Comparison of ENCODE assay signal across 19 cellular contexts in genomic region chr2:181370126-181370525, GRCh38.
DNase-seq lines count a peak whose midpoint lies in the region; ATAC-seq and TF ChIP-seq lines count a peak whose summit lies in the region.
"Had no signal": no experiment of that assay in that cellular context is flagged by ENCODE, and none has a peak within 500 bp of the region (broad histone marks: within the 10 kb centered on the region; RNA-seq: fewer than 3 reads in every experiment).

No MANE protein-coding gene starts in this region.

- no peaks in the 10 kb centered on the region for H3K4me1 ChIP-seq in GM23338 (ENCODE audit: insufficient read depth)
- H3K4me1 ChIP-seq: BE2C, Caco-2 had no signal

- H3K4me3 Mint-ChIP-seq in GM23338 (no peak overlapping the region), neural crest cell (no peak overlapping the region)
- H3K4me3 Mint-ChIP-seq: CD14-positive monocyte; CD4-positive, alpha-beta memory T cell; CD4-positive, CD25-positive, alpha-beta regulatory T cell had no signal

- TF ChIP-seq CTCF in GM23338 (conservative IDR thresholded peaks at IDR 0.05; ENCODE audit: low read depth in 2 of 2) = no peak
- no peak for TF ChIP-seq CTCF in neural crest cell (conservative IDR thresholded peaks at IDR 0.05)

- no peaks in the 10 kb centered on the region for H3K27me3 ChIP-seq in GM23338 (ENCODE audit: insufficient read depth)
- H3K27me3 ChIP-seq: BE2C, BLaER1 had no signal

- H3K79me2 ChIP-seq in GM23338 (replicated peaks; ENCODE audit: insufficient read depth) = no peaks in the 10 kb centered on the region

- H3K27ac ChIP-seq in GM23338 (ENCODE audit: low read depth) = no peak overlapping the region
- H3K27ac ChIP-seq: BLaER1 had no signal

- ATAC-seq in GM23338 = no peak
- no peak for ATAC-seq in HG03135 (IDR thresholded peaks at IDR 0.05; ENCODE audit: unreplicated experiment)

- DNase-seq in GM23338 (ENCODE audit: low spot score) (no peak), foreskin melanocyte (peak; percentile 63), neural crest cell (ENCODE audit: low read depth, low spot score) (no peak), NCI-H526 treated with DMSO at 0.1 percent for 48 hours (lab: John Stamatoyannopoulos, UW) (no peak), MV-4-11 (lab: John Stamatoyannopoulos, UW) (no peak)
- DNase-seq: 8988T; ACHN; BE2C; C1 segment of cervical spinal cord; Caco-2; Calu3; CD4-positive, alpha-beta memory T cell; CD4-positive, CD25-positive, alpha-beta regulatory T cell; CD8-positive, alpha-beta memory T cell; DMS79 treated with DMSO at 0.1 percent for 48 hours; GF-D8 had no signal

- H3K4me1 Mint-ChIP-seq in GM23338 = no peaks in the 10 kb centered on the region
- peaks cover 67% of the 10 kb centered on the region for H3K4me1 Mint-ChIP-seq in neural crest cell

- H3K4me2 ChIP-seq in GM23338 = no peak overlapping the region
- H3K4me2 ChIP-seq: BLaER1 had no signal

- no peaks in the 10 kb centered on the region for H3K36me3 Mint-ChIP-seq in GM23338 (ENCODE audit: low read depth)
- H3K36me3 Mint-ChIP-seq in neural crest cell (ENCODE audit: low read depth) = no peaks in the 10 kb centered on the region
- H3K36me3 Mint-ChIP-seq: CD14-positive monocyte; CD4-positive, CD25-positive, alpha-beta regulatory T cell had no signal

- no peaks in the 10 kb centered on the region for H3K9me3 Mint-ChIP-seq in GM23338
- H3K9me3 Mint-ChIP-seq in neural crest cell = peaks cover 2% of the 10 kb centered on the region
- H3K9me3 Mint-ChIP-seq: CD14-positive monocyte; CD4-positive, alpha-beta memory T cell; CD8-positive, alpha-beta memory T cell had no signal

- no peaks in the 10 kb centered on the region for H3F3A ChIP-seq in GM23338 (replicated peaks; ENCODE audit: low read depth)

- peak overlapping the region; percentile 32; the same call in 1 of the 2 replicates for H2AFZ ChIP-seq in GM23338

- H3K9me2 ChIP-seq in GM23338 (ENCODE audit: insufficient read depth) = no peaks in the 10 kb centered on the region

- no peak overlapping the region for H3K4me3 ChIP-seq in GM23338
- H3K4me3 ChIP-seq: BLaER1 had no signal

- H4K20me1 ChIP-seq in GM23338 (replicated peaks; ENCODE audit: insufficient read depth) = no peaks in the 10 kb centered on the region
- H4K20me1 ChIP-seq: BLaER1 had no signal

- H3K27me3 Mint-ChIP-seq in GM23338 (ENCODE audit: insufficient read depth, low read depth, poor library complexity) = no peaks in the 10 kb centered on the region
- no peaks in the 10 kb centered on the region for H3K27me3 Mint-ChIP-seq in neural crest cell (ENCODE audit: low read depth)
- H3K27me3 Mint-ChIP-seq: CD4-positive, alpha-beta memory T cell; CD4-positive, CD25-positive, alpha-beta regulatory T cell; CD8-positive, alpha-beta memory T cell had no signal

- H3K27ac Mint-ChIP-seq in GM23338 (no peak overlapping the region), neural crest cell (ENCODE audit: unreplicated experiment) (peak overlapping the region; percentile 79)
- H3K27ac Mint-ChIP-seq: CD14-positive monocyte; CD4-positive, CD25-positive, alpha-beta regulatory T cell had no signal

- no peaks in the 10 kb centered on the region for H3K36me3 ChIP-seq in GM23338 (ENCODE audit: insufficient read depth)
- H3K36me3 ChIP-seq: BE2C, BLaER1 had no signal

TF ChIP-seq in GM23338, 12 proteins besides CTCF, POLR2A, EP300 and RAD21:
- TF ChIP-seq CREB1 (CRISPR knock-in tag; IDR thresholded peaks at IDR 0.05; ENCODE audit: low read depth) (no peak), STAT1 (IDR thresholded peaks at IDR 0.05; ENCODE audit: unreplicated experiment) (no peak), ZNF331 (CRISPR knock-in tag; IDR thresholded peaks at IDR 0.05; ENCODE audit: low read depth) (no peak), EZH2phosphoT487 (IDR thresholded peaks at IDR 0.05; ENCODE audit: unreplicated experiment) (no peak), EZH2 (IDR thresholded peaks at IDR 0.05; ENCODE audit: low read depth, unreplicated experiment) (no peak), ZNF114 (CRISPR knock-in tag; IDR thresholded peaks at IDR 0.05) (no peak), ZNF462 (CRISPR knock-in tag; IDR thresholded peaks at IDR 0.05) (no peak), ETS1 (IDR thresholded peaks at IDR 0.05) (no peak)
TF ChIP-seq in GM23338: peak in this region for 0.
